In genomic region chr6:151254451-151255081, GRCh38 we compare ENCODE assay signal across 12 cellular contexts. TPM values are rescaled to one million over a fixed set of nuclear protein-coding genes. Genes with fewer than 3 reads are reported as not detected.
A peak's percentile ranks its signal among the peaks of the same experiment; 100 is the strongest.
DNase-seq lines count a peak whose midpoint lies in the region; ATAC-seq and TF ChIP-seq lines count a peak whose summit lies in the region.
"Had no signal": no experiment of that assay in that cellular context is flagged by ENCODE, and none has a peak within 500 bp of the region (broad histone marks: within the 10 kb centered on the region; RNA-seq: fewer than 3 reads in every experiment).

No MANE protein-coding gene starts in this region.

- H3K36me3 Mint-ChIP-seq in activated naive CD4-positive, alpha-beta T cell treated with anti-CD3 and anti-CD28 coated beads, Interleukin-2, amount 50 U/mL, for 72 hours: no peaks in the 10 kb centered on the region
- H3K36me3 Mint-ChIP-seq in activated naive CD8-positive, alpha-beta T cell treated with anti-CD3 and anti-CD28 coated beads, Interleukin-2, amount 50 U/mL, for 24 hours (ENCODE audit: low read depth): no peaks in the 10 kb centered on the region
- H3K36me3 Mint-ChIP-seq: IgD-negative memory B cell had no signal

- no peaks in the 10 kb centered on the region for H3K9me2 ChIP-seq in hepatocyte (replicated peaks; ENCODE audit: insufficient read depth)

- H3K27ac ChIP-seq in hepatocyte: no peak overlapping the region

- H3K9me3 Mint-ChIP-seq in activated naive CD4-positive, alpha-beta T cell treated with anti-CD3 and anti-CD28 coated beads, Interleukin-2, amount 50 U/mL, for 72 hours: no peaks in the 10 kb centered on the region
- H3K9me3 Mint-ChIP-seq in activated naive CD8-positive, alpha-beta T cell treated with anti-CD3 and anti-CD28 coated beads, Interleukin-2, amount 50 U/mL, for 24 hours: no peaks in the 10 kb centered on the region
- H3K9me3 Mint-ChIP-seq: activated T-cell treated with anti-CD3 and anti-CD28 coated beads, Interleukin-2, amount 50 U/mL, for 4 hours had no signal

- no peaks in the 10 kb centered on the region for H3K36me3 ChIP-seq in hepatocyte (replicated peaks; ENCODE audit: insufficient read depth, low read depth)
- H3K36me3 ChIP-seq in skeletal muscle satellite cell (ENCODE audit: insufficient read depth, low read length): peaks cover 20% of the 10 kb centered on the region

- H3K4me3 ChIP-seq in hepatocyte (no peak overlapping the region), skeletal muscle satellite cell (ENCODE audit: low read length) (no peak overlapping the region)

- peaks cover 4% of the 10 kb centered on the region for H3K27me3 Mint-ChIP-seq in activated naive CD8-positive, alpha-beta T cell treated with anti-CD3 and anti-CD28 coated beads, Interleukin-2, amount 50 U/mL, for 24 hours

- H3K4me3 Mint-ChIP-seq in activated naive CD8-positive, alpha-beta T cell treated with anti-CD3 and anti-CD28 coated beads, Interleukin-2, amount 50 U/mL, for 24 hours: no peak overlapping the region
- H3K4me3 Mint-ChIP-seq: activated T-cell treated with anti-CD3 and anti-CD28 coated beads, Interleukin-2, amount 50 U/mL, for 4 hours; IgD-negative memory B cell had no signal

- no peak overlapping the region for H2AFZ ChIP-seq in hepatocyte

- H3K4me2 ChIP-seq in hepatocyte (peak overlapping the region; percentile 48), skeletal muscle satellite cell (ENCODE audit: low read length) (peak overlapping the region; percentile 11)

- H3K4me1 Mint-ChIP-seq in activated naive CD8-positive, alpha-beta T cell treated with anti-CD3 and anti-CD28 coated beads, Interleukin-2, amount 50 U/mL, for 24 hours: no peaks in the 10 kb centered on the region
- H3K4me1 Mint-ChIP-seq: IgD-negative memory B cell had no signal

- no peak overlapping the region for H3K9ac ChIP-seq in skeletal muscle satellite cell (ENCODE audit: low read depth, low read length)

- H3K9me3 ChIP-seq in hepatocyte (ENCODE audit: low read depth) (no peaks in the 10 kb centered on the region), skeletal muscle satellite cell (replicated peaks; ENCODE audit: low read length) (no peaks in the 10 kb centered on the region)

- H3K27ac Mint-ChIP-seq in activated naive CD4-positive, alpha-beta T cell treated with anti-CD3 and anti-CD28 coated beads, Interleukin-2, amount 50 U/mL, for 72 hours: no peak overlapping the region
- H3K27ac Mint-ChIP-seq in activated naive CD8-positive, alpha-beta T cell treated with anti-CD3 and anti-CD28 coated beads, Interleukin-2, amount 50 U/mL, for 24 hours: no peak overlapping the region
- H3K27ac Mint-ChIP-seq: IgD-negative memory B cell had no signal

- no peak for ATAC-seq in activated naive CD4-positive, alpha-beta T cell treated with anti-CD3 and anti-CD28 coated beads, Interleukin-2, amount 50 U/mL, for 72 hours
- no peak for ATAC-seq in activated naive CD8-positive, alpha-beta T cell treated with anti-CD3 and anti-CD28 coated beads, Interleukin-2, amount 50 U/mL, for 24 hours
- ATAC-seq in GM21529 (IDR thresholded peaks at IDR 0.05; ENCODE audit: unreplicated experiment): no peak
- ATAC-seq: activated T-cell treated with anti-CD3 and anti-CD28 coated beads, Interleukin-2, amount 50 U/mL, for 4 hours had no signal

- in situ Hi-C loops in G401 (cut with HindIII; ENCODE audit: low sequenced_read_pairs): no loop called here

- DNase-seq in GM04503 (ENCODE audit: low read depth) (peak; percentile 29), amniotic epithelial cell (ENCODE audit: low read depth) (peak; percentile 73), hepatocyte (ENCODE audit: low spot score) (peak; percentile 14), G401 (ENCODE audit: low spot score) (no peak)
- DNase-seq in activated naive CD4-positive, alpha-beta T cell treated with anti-CD3 and anti-CD28 coated beads, Interleukin-2, amount 50 U/mL, for 72 hours (ENCODE audit: low spot score in 2 of 2): no peak
- no peak for DNase-seq in activated naive CD8-positive, alpha-beta T cell treated with anti-CD3 and anti-CD28 coated beads, Interleukin-2, amount 50 U/mL, for 24 hours
- DNase-seq: activated T-cell treated with anti-CD3 and anti-CD28 coated beads, Interleukin-2, amount 50 U/mL, for 4 hours; effector CD8-positive, alpha-beta T cell; stimulated activated naive CD4-positive, alpha-beta T cell had no signal

- no peaks in the 10 kb centered on the region for H3K27me3 ChIP-seq in hepatocyte
- H3K27me3 ChIP-seq in skeletal muscle satellite cell (ENCODE audit: control insufficient read depth, insufficient read depth, low read length): no peaks in the 10 kb centered on the region

- H3K4me1 ChIP-seq in hepatocyte (ENCODE audit: insufficient read depth): no peaks in the 10 kb centered on the region
- H3K4me1 ChIP-seq in skeletal muscle satellite cell (ENCODE audit: control insufficient read depth, insufficient read depth, low read length): peaks cover 14% of the 10 kb centered on the region

- no peak for TF ChIP-seq CTCF in hepatocyte (IDR thresholded peaks at IDR 0.05; ENCODE audit: poor library complexity)

- 52% methylated on average over 14 of the region's 14 CpGs for WGBS in hepatocyte (ENCODE audit: low lambda C conversion rate, missing lambda C conversion rate)

- H3K79me2 ChIP-seq in hepatocyte: no peaks in the 10 kb centered on the region

- H4K20me1 ChIP-seq in hepatocyte (ENCODE audit: insufficient read depth, poor library complexity, severe bottlenecking): no peaks in the 10 kb centered on the region

RNA-seq across cellular contexts. Expression of gene AKAP12, which starts 14.8 kb away (rescaled TPM):
- total RNA-seq in hepatocyte: 32.1 and 34.8 TPM in 2 replicates
- polyA plus RNA-seq in hepatocyte: 46.2 and 57.4 TPM in 2 replicates
- total RNA-seq in skeletal muscle satellite cell (2012; rRNA removed): 146 and 264 TPM in 2 replicates
- 1 to 10 TPM in 1 of 2 donors, under 1 TPM in 1; 0.36 to 1.4 TPM for total RNA-seq in activated naive CD4-positive, alpha-beta T cell treated with anti-CD3 and anti-CD28 coated beads, Interleukin-2, amount 50 U/mL, for 72 hours
- 13.0 and 15.4 TPM in 2 replicates for total RNA-seq in G401 (2014; rRNA removed; shearing (Covaris generic))
- polyA plus RNA-seq: IgD-negative memory B cell had no signal

Comparison
In these comparisons a context has a peak if more than half of its experiments do, and no peak if none do; other contexts are left out.
1. DNase-seq: peak in GM04503 (single experiment), amniotic epithelial cell (single experiment) and hepatocyte (single experiment); none in activated naive CD4-positive, alpha-beta T cell treated with anti-CD3 and anti-CD28 coated beads, Interleukin-2, amount 50 U/mL, for 72 hours (0 of 2), activated naive CD8-positive, alpha-beta T cell treated with anti-CD3 and anti-CD28 coated beads, Interleukin-2, amount 50 U/mL, for 24 hours (single experiment) and G401 (single experiment).